Comparison of ENCODE assay signal across 30 cellular contexts in genomic region chr10:76111404-76111803, GRCh38.
"Had no signal": no experiment of that assay in that cellular context is flagged by ENCODE, and none has a peak within 500 bp of the region (broad histone marks: within the 10 kb centered on the region; RNA-seq: fewer than 3 reads in every experiment).

No MANE protein-coding gene starts in this region.

- H3K4me3 Mint-ChIP-seq: activated CD4-positive, alpha-beta T cell treated with anti-CD3 and anti-CD28 coated beads, Interleukin-2, amount 10 ng/mL, durations not matched to agents 24 days and 14 days; activated CD8-positive, alpha-beta T cell treated with anti-CD3 and anti-CD28 coated beads for 36 hours; activated naive CD4-positive, alpha-beta T cell treated with anti-CD3 and anti-CD28 coated beads, Interleukin-2, amount 50 U/mL, for 24 hours; activated naive CD8-positive, alpha-beta T cell treated with anti-CD3 and anti-CD28 coated beads, Interleukin-2, amount 50 U/mL, for 24 hours; activated T-cell treated with anti-CD3 and anti-CD28 coated beads, Interleukin-2, amount 50 U/mL, for 4 hours; activated T-helper 17 cell treated with anti-CD3 and anti-CD28 coated beads, Interleukin-2, amount 50 U/mL, for 72 hours; naive thymus-derived CD8-positive, alpha-beta T cell; neural progenitor cell had no signal

- DNase-seq: activated CD4-positive, alpha-beta T cell treated with anti-CD3 and anti-CD28 coated beads, Interleukin-2, amount 10 ng/mL, durations not matched to agents 24 days and 14 days; activated CD4-positive, CD25-positive, alpha-beta regulatory T cell treated with anti-CD3 and anti-CD28 coated beads, Interleukin-2, amount 50 U/mL, for 72 hours; activated CD8-positive, alpha-beta T cell treated with anti-CD3 and anti-CD28 coated beads for 36 hours; activated gamma-delta T cell treated with Interleukin-2 at 50 U/mL for 16 hours; activated naive CD8-positive, alpha-beta T cell treated with anti-CD3 and anti-CD28 coated beads, Interleukin-2, amount 50 U/mL, for 24 hours; activated T-cell treated with anti-CD3 and anti-CD28 coated beads, Interleukin-2, amount 50 U/mL, for 4 hours; amygdala; effector CD8-positive, alpha-beta T cell; esophagus squamous epithelium; glutamatergic neuron; hippocampal formation; left cardiac atrium; mammary epithelial cell; naive thymus-derived CD8-positive, alpha-beta T cell; occipital lobe; stimulated activated CD4-positive, alpha-beta T cell treated with anti-CD3 and anti-CD28 coated beads, Interleukin-2, amount 100 ng/mL, for 48 hours; stimulated activated naive CD4-positive, alpha-beta T cell treated with Interleukin-2 at 50 U/mL for 16 hours; T-helper 9 cell had no signal

- H3K4me1 ChIP-seq: breast epithelium had no signal

- H3K4me3 ChIP-seq: neural progenitor cell had no signal

- H3K27ac Mint-ChIP-seq: activated CD4-positive, alpha-beta T cell treated with anti-CD3 and anti-CD28 coated beads, Interleukin-2, amount 10 ng/mL, durations not matched to agents 24 days and 14 days; activated CD8-positive, alpha-beta T cell treated with anti-CD3 and anti-CD28 coated beads for 36 hours; activated naive CD4-positive, alpha-beta T cell treated with anti-CD3 and anti-CD28 coated beads, Interleukin-2, amount 50 U/mL, for 24 hours; activated naive CD8-positive, alpha-beta T cell treated with anti-CD3 and anti-CD28 coated beads, Interleukin-2, amount 50 U/mL, for 24 hours; activated T-helper 17 cell treated with anti-CD3 and anti-CD28 coated beads, Interleukin-2, amount 50 U/mL, for 72 hours; neural progenitor cell had no signal

- H3K9me3 Mint-ChIP-seq: activated CD4-positive, alpha-beta T cell treated with anti-CD3 and anti-CD28 coated beads, Interleukin-2, amount 10 ng/mL, durations not matched to agents 24 days and 14 days; activated CD8-positive, alpha-beta T cell treated with anti-CD3 and anti-CD28 coated beads for 36 hours; activated naive CD4-positive, alpha-beta T cell treated with anti-CD3 and anti-CD28 coated beads, Interleukin-2, amount 50 U/mL, for 24 hours; activated naive CD8-positive, alpha-beta T cell treated with anti-CD3 and anti-CD28 coated beads, Interleukin-2, amount 50 U/mL, for 24 hours; activated T-cell treated with anti-CD3 and anti-CD28 coated beads, Interleukin-2, amount 50 U/mL, for 4 hours; activated T-helper 17 cell treated with anti-CD3 and anti-CD28 coated beads, Interleukin-2, amount 50 U/mL, for 72 hours had no signal

- H3K27me3 Mint-ChIP-seq: activated CD4-positive, alpha-beta T cell treated with anti-CD3 and anti-CD28 coated beads, Interleukin-2, amount 10 ng/mL, durations not matched to agents 24 days and 14 days had no signal

- H3K27me3 ChIP-seq: breast epithelium, esophagus squamous epithelium, neural progenitor cell, tibial nerve had no signal

- H3K9ac ChIP-seq: neural progenitor cell had no signal

- H3K36me3 Mint-ChIP-seq: activated naive CD4-positive, alpha-beta T cell treated with anti-CD3 and anti-CD28 coated beads, Interleukin-2, amount 50 U/mL, for 24 hours; naive thymus-derived CD8-positive, alpha-beta T cell; neural progenitor cell had no signal

- H3K27ac ChIP-seq: breast epithelium, epithelial cell of prostate, esophagus squamous epithelium, neural progenitor cell, tibial nerve had no signal

- H3K4me1 Mint-ChIP-seq: activated CD4-positive, alpha-beta T cell treated with anti-CD3 and anti-CD28 coated beads, Interleukin-2, amount 10 ng/mL, durations not matched to agents 24 days and 14 days; activated naive CD4-positive, alpha-beta T cell treated with anti-CD3 and anti-CD28 coated beads, Interleukin-2, amount 50 U/mL, for 24 hours; activated naive CD8-positive, alpha-beta T cell treated with anti-CD3 and anti-CD28 coated beads, Interleukin-2, amount 50 U/mL, for 24 hours; activated T-helper 17 cell treated with anti-CD3 and anti-CD28 coated beads, Interleukin-2, amount 50 U/mL, for 72 hours had no signal

- ATAC-seq: activated CD8-positive, alpha-beta T cell treated with anti-CD3 and anti-CD28 coated beads for 36 hours; activated naive CD8-positive, alpha-beta T cell treated with anti-CD3 and anti-CD28 coated beads, Interleukin-2, amount 50 U/mL, for 24 hours; activated T-cell treated with anti-CD3 and anti-CD28 coated beads, Interleukin-2, amount 50 U/mL, for 4 hours; activated T-helper 17 cell treated with anti-CD3 and anti-CD28 coated beads, Interleukin-2, amount 50 U/mL, for 72 hours; naive thymus-derived CD8-positive, alpha-beta T cell had no signal

- FAIRE-seq: colon, endometrium, frontal cortex, keratinocyte, TTC549, urothelium cell line had no signal

- H3K4me2 ChIP-seq: neural progenitor cell had no signal

- H3K9me3 ChIP-seq: breast epithelium, esophagus squamous epithelium, tibial nerve had no signal

- H3K36me3 ChIP-seq: breast epithelium, esophagus squamous epithelium, neural progenitor cell, tibial nerve had no signal
